7 cellular contexts compared by ENCODE assay signal in genomic region chr2:98936133-98936916, GRCh38. TPM values are rescaled to one million over a fixed set of nuclear protein-coding genes. Genes with fewer than 3 reads are reported as not detected.
DNase-seq lines count a peak whose midpoint lies in the region; ATAC-seq and TF ChIP-seq lines count a peak whose summit lies in the region.

CRACDL (minus strand) TSS chr2:98936225; CDS start chr2:98846800, 89,425 bp downstream.

- TF ChIP-seq CTCF in HEK293 (tag by site-specific recombination; IDR thresholded peaks at IDR 0.05) (no peak), mucosa of descending colon (IDR thresholded peaks at IDR 0.05) (no peak), testis (IDR thresholded peaks at IDR 0.05) (peak in 1 of 3 experiments; percentile 18)

- CTCF ChIA-PET in HEK293 (lab: Yijun Ruan, JAX): interaction anchor here (1.7 kb wide), 1 partner anchor 11 kb away, joined by 5 read pairs; no protein-coding TSS in a partner anchor

- peak; percentile 71 for ATAC-seq in mucosa of descending colon
- no peak for ATAC-seq in HG03378 (IDR thresholded peaks at IDR 0.05; ENCODE audit: unreplicated experiment)

- H3K9me3 ChIP-seq in HEK293 (ENCODE audit: control insufficient read depth, insufficient read depth, low read depth, low read length) (no peaks in the 10 kb centered on the region), SK-N-MC (ENCODE audit: low read depth, low read length) (no peaks in the 10 kb centered on the region), mucosa of descending colon (no peaks in the 10 kb centered on the region), testis (no peaks in the 10 kb centered on the region)

- peak within 1 kb of the TSS; percentile 36 for H3K4me3 ChIP-seq in HEK293 (ENCODE audit: low read depth, low read length)
- peak within 1 kb of the TSS; percentile 54 for H3K4me3 ChIP-seq in SK-N-MC
- H3K4me3 ChIP-seq in mucosa of descending colon: no peak within 1 kb of the TSS
- peak within 1 kb of the TSS; percentile 53 to 69 for H3K4me3 ChIP-seq in testis

- TF ChIP-seq POLR2A in testis (IDR thresholded peaks at IDR 0.05): no peak

- H3K27ac ChIP-seq in HEK293 (ENCODE audit: extremely low read depth, low read depth, low read length): peak within 1 kb of the TSS; percentile 64; the same call in 1 of the 2 replicates
- H3K27ac ChIP-seq in SK-N-MC: no peak within 1 kb of the TSS
- H3K27ac ChIP-seq in testis: peak within 1 kb of the TSS; percentile 70 to 84

- intact Hi-C loops in mucosa of descending colon (cut with DNase I, micrococcal nuclease): no loop called here
- intact Hi-C loops in testis (cut with DNase I; ENCODE audit: low total_unique reads): no loop called here

- H3K9ac ChIP-seq in SK-N-MC (ENCODE audit: insufficient read length): no peak within 1 kb of the TSS

- DNase-seq in SK-N-MC (ENCODE audit: low read depth, low spot score) (no peak), ecto neural progenitor cell (ENCODE audit: low spot score) (peak; percentile 64), mucosa of descending colon (peak in 2 of 3 donors; percentile 13 to 48), testis (peak; percentile 46), cerebellar nuclear complex (lab: John Stamatoyannopoulos, UW) (no peak)

- H3K4me1 ChIP-seq in HEK293 (ENCODE audit: control insufficient read depth, insufficient read depth, low read length) (no peaks in the 10 kb centered on the region; the same call in 1 of the 2 replicates), mucosa of descending colon (ENCODE audit: low read depth) (peaks cover 16% of the 10 kb centered on the region), testis (peaks cover 6% of the 10 kb centered on the region)

- no peaks in the 10 kb centered on the region for H3K27me3 ChIP-seq in testis

- no peaks in the 10 kb centered on the region for H3K36me3 ChIP-seq in HEK293 (ENCODE audit: control insufficient read depth in 2 of 2, insufficient read depth in 1 of 2, low read length in 2 of 2)
- no peaks in the 10 kb centered on the region for H3K36me3 ChIP-seq in SK-N-MC (ENCODE audit: insufficient read depth, low read length)
- H3K36me3 ChIP-seq in mucosa of descending colon (ENCODE audit: low read depth): no peaks in the 10 kb centered on the region
- H3K36me3 ChIP-seq in testis (ENCODE audit: low read depth, missing control alignments): no peaks in the 10 kb centered on the region

- 0 to 3% methylated on average over 8 to 70 of the region's 88 CpGs for WGBS in testis, 2 donors

- POLR2A ChIA-PET in HEK293 (lab: Yijun Ruan, JAX): interaction anchor here (0.8 to 1.6 kb wide), 2 partner anchors 10 to 205 kb away, joined by 3 to 6 read pairs; partner anchors contain the start of gene C2orf15

TF ChIP-seq in HEK293, 187 proteins besides CTCF, POLR2A, EP300 and RAD21 (continues in another document):
- TF ChIP-seq GLIS2 (tag by site-specific recombination; IDR thresholded peaks at IDR 0.05) (peak; percentile 27; the same call in 1 of the 2 replicates), TSHZ1 (tag by site-specific recombination; IDR thresholded peaks at IDR 0.05; ENCODE audit: borderline replicate concordance) (no peak), ZNF654 (tag by site-specific recombination; IDR thresholded peaks at IDR 0.05; ENCODE audit: low read depth) (no peak), GLIS1 (tag by site-specific recombination; IDR thresholded peaks at IDR 0.05) (0 out of 2 replicates have a peak, but pooled peaks have one; percentile 15), ZNF155 (tag by site-specific recombination; IDR thresholded peaks at IDR 0.05) (no peak), ZNF561 (tag by site-specific recombination; IDR thresholded peaks at IDR 0.05; ENCODE audit: borderline replicate concordance) (no peak), SP3 (tag by site-specific recombination; IDR thresholded peaks at IDR 0.05) (no peak), HIC1 (tag by site-specific recombination; IDR thresholded peaks at IDR 0.05) (peak; percentile 42; the same call in 1 of the 2 replicates), PRDM1 (tag by site-specific recombination; IDR thresholded peaks at IDR 0.05) (0 out of 2 replicates have a peak, but pooled peaks have one; percentile 24), PATZ1 (tag by site-specific recombination; IDR thresholded peaks at IDR 0.05) (0 out of 2 replicates have a peak, but pooled peaks have one; percentile 20), ZBTB8A (tag by site-specific recombination; IDR thresholded peaks at IDR 0.05) (0 out of 2 replicates have a peak, but pooled peaks have one; percentile 22), ZFHX2 (tag by site-specific recombination; conservative IDR thresholded peaks at IDR 0.05) (peak; percentile 83), ZBTB17 (tag by site-specific recombination; IDR thresholded peaks at IDR 0.05) (no peak), ZNF335 (tag by site-specific recombination; conservative IDR thresholded peaks at IDR 0.05) (peak; percentile 77), MZF1 (tag by site-specific recombination; IDR thresholded peaks at IDR 0.05; ENCODE audit: borderline replicate concordance) (no peak), SP7 (tag by site-specific recombination; IDR thresholded peaks at IDR 0.05) (0 out of 2 replicates have a peak, but pooled peaks have one; percentile 21), EGR2 (tag by site-specific recombination; IDR thresholded peaks at IDR 0.05; ENCODE audit: low read depth) (peak; percentile 63), ZNF623 (tag by site-specific recombination; IDR thresholded peaks at IDR 0.05) (no peak), ZNF600 (tag by site-specific recombination; IDR thresholded peaks at IDR 0.05) (0 out of 2 replicates have a peak, but pooled peaks have one; percentile 16), ZNF140 (tag by site-specific recombination; IDR thresholded peaks at IDR 0.05) (no peak)

RNA-seq across cellular contexts. Expression of gene CRACDL, which starts in this region (rescaled TPM):
- total RNA-seq in mucosa of descending colon (10 to 100 TPM in 2 of 3 donors, 1 to 10 TPM in 1; 8.0 to 18.1 (median 17.8) TPM), testis (10 to 100 TPM; 29.1 to 30.4 TPM)
- polyA plus RNA-seq in testis (ENCODE audit: insufficient read depth, low read depth, low replicate concordance): 8.4 TPM

Comparison
In these comparisons a context has a peak if more than half of its experiments do, and no peak if none do; other contexts are left out.
1. DNase-seq: peak in ecto neural progenitor cell (single experiment), mucosa of descending colon (2 of 3) and testis (single experiment); none in SK-N-MC (single experiment) and cerebellar nuclear complex (0 of 2).